ENCODE assay signal across 8 cellular contexts in genomic region chr6:42661540-42662153, GRCh38.
A peak's percentile ranks its signal among the peaks of the same experiment; 100 is the strongest.
DNase-seq lines count a peak whose midpoint lies in the region; ATAC-seq and TF ChIP-seq lines count a peak whose summit lies in the region.

No MANE protein-coding gene starts in this region.

- H3K4me3 Mint-ChIP-seq in activated CD4-positive, alpha-beta memory T cell treated with anti-CD3 and anti-CD28 coated beads for 36 hours = no peak overlapping the region

- POLR2A ChIA-PET in activated CD4-positive, alpha-beta memory T cell treated with anti-CD3 and anti-CD28 coated beads for 36 hours (lab: Charles Lee) = interaction anchor here (0.8 to 1.5 kb wide), 2 partner anchors 65 to 218 kb away, joined by 3 to 5 read pairs; partner anchors contain the start of gene RPL7L1

- DNase-seq in C1 segment of cervical spinal cord (lab: John Stamatoyannopoulos, UW) (peak in 12 of 14 donors; percentile 7 to 74 (median 48)), HL-60 (ENCODE audit: low read depth in 1 of 2, low spot score in 1 of 2) (peak; percentile 7 to 82), NCI-H82 treated with DMSO at 0.1 percent for 48 hours (lab: John Stamatoyannopoulos, UW; ENCODE audit: unreplicated experiment) (peak; percentile 56), ecto neural progenitor cell (ENCODE audit: low spot score) (peak; percentile 82), lung (ENCODE audit: low spot score) (peak; percentile 80)
- DNase-seq in activated CD4-positive, alpha-beta memory T cell treated with anti-CD3 and anti-CD28 coated beads for 36 hours = peak; percentile 88
- peak; percentile 63 for DNase-seq in stimulated activated CD8-positive, alpha-beta memory T cell treated with anti-CD3 and anti-CD28 coated beads, Interleukin-12 subunit alpha, Interleukin-12 subunit beta, amount 100 ng/mL, for 4 hours (ENCODE audit: low read depth)

- peak; percentile 58 for ATAC-seq in lung (ENCODE audit: insufficient read depth, low FRiP score)
- no peak for ATAC-seq in HG02938 (IDR thresholded peaks at IDR 0.05; ENCODE audit: unreplicated experiment)

- no peak overlapping the region for H3K27ac Mint-ChIP-seq in activated CD4-positive, alpha-beta memory T cell treated with anti-CD3 and anti-CD28 coated beads for 36 hours

- H3K9me3 Mint-ChIP-seq in activated CD4-positive, alpha-beta memory T cell treated with anti-CD3 and anti-CD28 coated beads for 36 hours = no peaks in the 10 kb centered on the region

- no peaks in the 10 kb centered on the region for H3K9me3 ChIP-seq in lung (ENCODE audit: control insufficient read depth in 2 of 2, insufficient read depth in 1 of 2, low read length in 1 of 2)

- H3K36me3 Mint-ChIP-seq in activated CD4-positive, alpha-beta memory T cell treated with anti-CD3 and anti-CD28 coated beads for 36 hours = peaks cover 40% of the 10 kb centered on the region

- 1% methylated on average over 5 of the region's 5 CpGs for WGBS in lung, 2 donors

- no peaks in the 10 kb centered on the region for H3K27me3 Mint-ChIP-seq in activated CD4-positive, alpha-beta memory T cell treated with anti-CD3 and anti-CD28 coated beads for 36 hours

- CTCF ChIA-PET in activated CD4-positive, alpha-beta memory T cell treated with anti-CD3 and anti-CD28 coated beads for 36 hours (lab: Charles Lee) = interaction anchor here (0.6 to 6.5 kb wide), 42 partner anchors 9 to 645 kb away, joined by 3 to 88 read pairs (median 4); partner anchors contain the start of genes RPL7L1, TBCC and UBR2

- H3K27me3 ChIP-seq in HL-60 (ENCODE audit: insufficient read depth, poor library complexity, severe bottlenecking) (no peaks in the 10 kb centered on the region), lung (ENCODE audit: control insufficient read depth, insufficient read depth) (no peaks in the 10 kb centered on the region)

- H3K4me3 ChIP-seq in HL-60 (replicated peaks; ENCODE audit: insufficient read depth, low read length) (no peak overlapping the region), lung (no peak overlapping the region)

- H3K36me3 ChIP-seq in lung (ENCODE audit: control insufficient read depth in 2 of 2, insufficient read depth in 2 of 2, low read length in 2 of 2) = peaks cover 13 to 37% of the 10 kb centered on the region in 2 donors

- intact Hi-C loops in activated CD4-positive, alpha-beta memory T cell treated with anti-CD3 and anti-CD28 coated beads for 36 hours (cut with micrococcal nuclease) = loop anchor here (1.0 to 5.0 kb wide), 4 partner anchors 65 to 238 kb away; partner anchors contain the start of gene TBCC

- peak; percentile 62 for TF ChIP-seq CTCF in HL-60 (IDR thresholded peaks at IDR 0.05; ENCODE audit: insufficient read depth, low read length)
- TF ChIP-seq CTCF in lung (IDR thresholded peaks at IDR 0.05; ENCODE audit: control extremely low read depth, extremely low read depth) = peak; percentile 91

- no peak overlapping the region for H3K27ac ChIP-seq in HL-60 (replicated peaks)
- no peak overlapping the region for H3K27ac ChIP-seq in lung (ENCODE audit: low read depth in 1 of 2, low read length in 1 of 2)

- no peaks in the 10 kb centered on the region for H3K4me1 ChIP-seq in lung (ENCODE audit: control insufficient read depth in 2 of 2, insufficient read depth in 2 of 2, low read length in 2 of 2)

- H3K4me1 Mint-ChIP-seq in activated CD4-positive, alpha-beta memory T cell treated with anti-CD3 and anti-CD28 coated beads for 36 hours (ENCODE audit: low read depth) = no peaks in the 10 kb centered on the region
